ENCODE assay signal across 14 cellular contexts in genomic region chr12:50353869-50354593, GRCh38.
A peak's percentile ranks its signal among the peaks of the same experiment; 100 is the strongest.
DNase-seq lines count a peak whose midpoint lies in the region; ATAC-seq, FAIRE-seq and TF ChIP-seq lines count a peak whose summit lies in the region.
"Had no signal": no experiment of that assay in that cellular context is flagged by ENCODE, and none has a peak within 500 bp of the region (broad histone marks: within the 10 kb centered on the region; RNA-seq: fewer than 3 reads in every experiment).

No MANE protein-coding gene starts in this region.

- no peaks in the 10 kb centered on the region for H3K36me3 ChIP-seq in duodenal mucosa (ENCODE audit: control insufficient read depth in 1 of 2, insufficient read depth in 2 of 2, low read length in 2 of 2)
- no peaks in the 10 kb centered on the region for H3K36me3 ChIP-seq in mucosa of rectum (ENCODE audit: control insufficient read depth in 2 of 2, insufficient read depth in 2 of 2, low read length in 2 of 2)

- no peak overlapping the region for H3K9ac ChIP-seq in duodenal mucosa (ENCODE audit: low read depth in 1 of 2, low read length in 2 of 2)
- no peak overlapping the region for H3K9ac ChIP-seq in mucosa of rectum (ENCODE audit: low read depth in 1 of 2, low read length in 2 of 2)

- peaks cover 16 to 17% of the 10 kb centered on the region in 2 donors for H3K4me1 ChIP-seq in duodenal mucosa (ENCODE audit: control insufficient read depth in 1 of 2, insufficient read depth in 2 of 2, low read length in 2 of 2)
- H3K4me1 ChIP-seq in mucosa of rectum (ENCODE audit: control insufficient read depth in 2 of 2, insufficient read depth in 2 of 2, low read length in 2 of 2), result peaks cover 3 to 4% of the 10 kb centered on the region in 2 donors

- H3K27me3 ChIP-seq in duodenal mucosa (ENCODE audit: control insufficient read depth in 1 of 2, insufficient read depth in 2 of 2, low read length in 2 of 2) (no peaks in the 10 kb centered on the region), mucosa of rectum (ENCODE audit: control insufficient read depth in 2 of 2, insufficient read depth in 2 of 2, low read length in 2 of 2) (no peaks in the 10 kb centered on the region)

- no peak for ATAC-seq in GM18520 (IDR thresholded peaks at IDR 0.05; ENCODE audit: unreplicated experiment)
- ATAC-seq in activated CD4-positive, CD25-positive, alpha-beta regulatory T cell treated with anti-CD3 and anti-CD28 coated beads, Interleukin-2, amount 50 U/mL, for 24 hours, result no peak
- ATAC-seq: activated CD8-positive, alpha-beta T cell treated with anti-CD3 and anti-CD28 coated beads for 36 hours; activated naive CD4-positive, alpha-beta T cell treated with anti-CD3 and anti-CD28 coated beads, Interleukin-2, amount 50 U/mL, for 72 hours; stimulated activated memory B cell treated with anti-CD40 and anti-IgM and Interleukin-4, amounts not matched to agents 10 μg/mL and 1 μg/mL and 100 μg/mL, for 72 hours had no signal

- peak; percentile 8 for DNase-seq in AG10803 (ENCODE audit: low read depth)
- DNase-seq in KBM-7, result peak; percentile 9
- no peak for DNase-seq in RCC 7860 (ENCODE audit: low spot score)
- no peak for DNase-seq in NK-92 treated with Interleukin-12 subunit alpha and Interleukin-12 subunit beta, amount 100 ng/mL, for 24 hours (lab: John Stamatoyannopoulos, UW)
- DNase-seq: AML-193, T-helper 9 cell had no signal

- no peak for TF ChIP-seq CTCF in AG10803 (conservative IDR thresholded peaks at IDR 0.05; ENCODE audit: low read length)

- in situ Hi-C loops in KBM-7 (cut with MboI; ENCODE audit: low pct_unique_long_range_greater_than_20kb, low sequenced_read_pairs), result no loop called here

- no peak overlapping the region for H3K27ac ChIP-seq in duodenal mucosa (ENCODE audit: low read depth, low read length)
- H3K27ac ChIP-seq in mucosa of rectum (ENCODE audit: low read depth in 2 of 2, low read length in 2 of 2), result peak overlapping the region in 1 of 2 donors; percentile 27
- H3K27ac ChIP-seq: RWPE1 had no signal

- H3K4me3 ChIP-seq in AG10803 (ENCODE audit: low read length) (0 out of 2 replicates have a peak overlapping the region, but pooled peaks have one; percentile 8), duodenal mucosa (ENCODE audit: low read depth in 1 of 2, low read length in 2 of 2) (peak overlapping the region; percentile 30 to 46), mucosa of rectum (ENCODE audit: low read length in 2 of 2) (peak overlapping the region; percentile 9 to 22)

- no peaks in the 10 kb centered on the region for H3K9me3 ChIP-seq in duodenal mucosa (ENCODE audit: control insufficient read depth in 1 of 2, low read length in 2 of 2)
- H3K9me3 ChIP-seq in mucosa of rectum (ENCODE audit: control insufficient read depth in 2 of 2, low read length in 2 of 2), result no peaks in the 10 kb centered on the region

- FAIRE-seq in RCC 7860 (lab: Jason Lieb, UNC), result no peak

Comparison
In these comparisons a context has a peak if more than half of its experiments do, and no peak if none do; other contexts are left out.
1. DNase-seq: peak in AG10803 (single experiment) and KBM-7 (single experiment); none in RCC 7860 (single experiment) and NK-92 treated with Interleukin-12 subunit alpha and Interleukin-12 subunit beta, amount 100 ng/mL, for 24 hours (single experiment).
2. Peak in every context shown above with its lines, with median percentiles within 50 percentile points of each other: H3K4me3 ChIP-seq.